1 cellular context compared by ENCODE assay signal in genomic region chr12:4160314-4161040, GRCh38.
TF ChIP-seq lines count a peak whose summit lies in the region.

No MANE protein-coding gene starts in this region.

TF ChIP-seq in GM12878, 131 proteins besides CTCF, POLR2A, EP300 and RAD21:
- TF ChIP-seq JUNB (IDR thresholded peaks at IDR 0.05) (peak; percentile 35; the same call in 1 of the 2 replicates), PRDM15 (CRISPR knock-in tag; IDR thresholded peaks at IDR 0.05) (no peak)
TF ChIP-seq in GM12878: peak in this region for 1.
